8 cellular contexts compared by ENCODE assay signal in genomic region chr17:77441130-77441920, GRCh38.
DNase-seq lines count a peak whose midpoint lies in the region; ATAC-seq and TF ChIP-seq lines count a peak whose summit lies in the region.

No MANE protein-coding gene starts in this region.

- DNase-seq in AML-193 (lab: John Stamatoyannopoulos, UW), result peak; percentile 87 to 91
- peak; percentile 89 for DNase-seq in SIG-M5 treated with dmso at 0.1 percent for 504 hours (lab: John Stamatoyannopoulos, UW; ENCODE audit: unreplicated experiment)
- peak; percentile 77 for DNase-seq in activated naive CD4-positive, alpha-beta T cell treated with anti-CD3 and anti-CD28 coated beads, Interleukin-2, amount 50 U/mL, for 16 hours
- DNase-seq in neural progenitor cell (ENCODE audit: low spot score), result no peak
- no peak for DNase-seq in NCI-H524 treated with DMSO at 0.1 percent for 48 hours (lab: John Stamatoyannopoulos, UW)

- no peak overlapping the region for H3K4me3 ChIP-seq in neural progenitor cell

- peaks cover 16% of the 10 kb centered on the region for H3K4me1 ChIP-seq in neural progenitor cell

- H2AFZ ChIP-seq in neural progenitor cell (replicated peaks), result no peak overlapping the region

- H3K36me3 Mint-ChIP-seq in neural progenitor cell, result peaks cover 7% of the 10 kb centered on the region

- no peaks in the 10 kb centered on the region for H3F3A ChIP-seq in neural progenitor cell (ENCODE audit: low read depth)

- no peak for TF ChIP-seq CTCF in neural progenitor cell (IDR thresholded peaks at IDR 0.05)

- peak overlapping the region; percentile 34 for H3K27ac Mint-ChIP-seq in neural progenitor cell

- no peaks in the 10 kb centered on the region for H3K27me3 ChIP-seq in neural progenitor cell

- peaks cover 71% of the 10 kb centered on the region for H4K20me1 ChIP-seq in neural progenitor cell (ENCODE audit: low read depth)

- no peak overlapping the region for H3K9ac ChIP-seq in neural progenitor cell

- H3K27me3 Mint-ChIP-seq in neural progenitor cell (ENCODE audit: insufficient read depth, low read depth), result peaks cover 4% of the 10 kb centered on the region

- H3K4me2 ChIP-seq in neural progenitor cell, result no peak overlapping the region

- peaks cover 2% of the 10 kb centered on the region for H3K9me3 Mint-ChIP-seq in neural progenitor cell

- no peak overlapping the region for H3K27ac ChIP-seq in neural progenitor cell

- peak; percentile 40 for ATAC-seq in GM19023 (IDR thresholded peaks at IDR 0.05; ENCODE audit: unreplicated experiment)
- peak; percentile 48 for ATAC-seq in HG03196 (IDR thresholded peaks at IDR 0.05; ENCODE audit: unreplicated experiment)
- no peak for ATAC-seq in HG02884 (IDR thresholded peaks at IDR 0.05; ENCODE audit: unreplicated experiment)

- H3K79me2 ChIP-seq in neural progenitor cell (ENCODE audit: low read depth), result peaks cover 90% of the 10 kb centered on the region

- peaks cover 58% of the 10 kb centered on the region for H3K4me1 Mint-ChIP-seq in neural progenitor cell

- H3K4me3 Mint-ChIP-seq in neural progenitor cell, result no peak overlapping the region

- H3K9me3 ChIP-seq in neural progenitor cell (ENCODE audit: low read depth), result no peaks in the 10 kb centered on the region

- no peaks in the 10 kb centered on the region for H3K36me3 ChIP-seq in neural progenitor cell

Comparison
In these comparisons a context has a peak if more than half of its experiments do, and no peak if none do; other contexts are left out.
1. DNase-seq: peak in AML-193 (2 of 2), SIG-M5 treated with dmso at 0.1 percent for 504 hours (single experiment) and activated naive CD4-positive, alpha-beta T cell treated with anti-CD3 and anti-CD28 coated beads, Interleukin-2, amount 50 U/mL, for 16 hours (single experiment); none in neural progenitor cell (single experiment) and NCI-H524 treated with DMSO at 0.1 percent for 48 hours (single experiment).